Comparison of ENCODE assay signal across 19 cellular contexts in genomic region chr1:72369358-72369757, GRCh38.
"Had no signal": no experiment of that assay in that cellular context is flagged by ENCODE, and none has a peak within 500 bp of the region (broad histone marks: within the 10 kb centered on the region; RNA-seq: fewer than 3 reads in every experiment).

No MANE protein-coding gene starts in this region.

- H3K4me1 Mint-ChIP-seq: memory B cell, mesothelial cell of epicardium had no signal

- H3K79me2 ChIP-seq: hepatocyte had no signal

- H3K9me3 ChIP-seq: left ventricle myocardium inferior, lower lobe of right lung, ovary had no signal

- H3K27me3 ChIP-seq: hepatocyte, ovary had no signal

- H3K9me3 Mint-ChIP-seq: mesothelial cell of epicardium, natural killer cell, neural crest cell had no signal

- DNase-seq: dermis blood vessel endothelial cell; erythroblast; foreskin melanocyte; head of caudate nucleus; kidney; left cardiac atrium; left ventricle myocardium inferior; lower lobe of right lung; natural killer cell; ovary; right cardiac atrium; stimulated activated CD4-positive, alpha-beta T cell treated with anti-CD3 and anti-CD28 coated beads, Interleukin-2, amount 100 ng/mL, for 48 hours; stimulated activated naive CD4-positive, alpha-beta T cell treated with Interleukin-2 at 50 U/mL for 16 hours; trophoblast cell had no signal

- H3K27ac ChIP-seq: hepatocyte, left ventricle myocardium inferior, lower lobe of right lung, ovary had no signal

- H3K4me1 ChIP-seq: left ventricle myocardium inferior, lower lobe of right lung had no signal

- H3K27ac Mint-ChIP-seq: memory B cell, mesothelial cell of epicardium, natural killer cell had no signal

- ATAC-seq: left cardiac atrium, lower lobe of right lung, natural killer cell, right cardiac atrium had no signal

- H3K4me3 Mint-ChIP-seq: memory B cell, mesothelial cell of epicardium, natural killer cell, neural crest cell had no signal

- H3K27me3 Mint-ChIP-seq: memory B cell had no signal

- H2AFZ ChIP-seq: hepatocyte had no signal

- H3K4me2 ChIP-seq: hepatocyte, smooth muscle cell had no signal

- H3K36me3 ChIP-seq: left ventricle myocardium inferior, lower lobe of right lung, ovary had no signal

- H3K4me3 ChIP-seq: hepatocyte, left ventricle myocardium inferior, lower lobe of right lung, ovary, smooth muscle cell had no signal
